In genomic region chr6:48311301-48311700, GRCh38 we compare ENCODE assay signal across 28 cellular contexts.
A peak's percentile ranks its signal among the peaks of the same experiment; 100 is the strongest.
DNase-seq lines count a peak whose midpoint lies in the region; ATAC-seq, FAIRE-seq and TF ChIP-seq lines count a peak whose summit lies in the region.
"Had no signal": no experiment of that assay in that cellular context is flagged by ENCODE, and none has a peak within 500 bp of the region (broad histone marks: within the 10 kb centered on the region; RNA-seq: fewer than 3 reads in every experiment).

No MANE protein-coding gene starts in this region.

- intact Hi-C loops in HepG2 (cut with micrococcal nuclease; ENCODE audit: unreplicated experiment), result no loop called here
- intact Hi-C loops in right lobe of liver (cut with DNase I), result no loop called here
- intact Hi-C loops in K562 (cut with micrococcal nuclease), result no loop called here
- intact Hi-C loops in right cardiac atrium (cut with DNase I), result no loop called here

- no peak for FAIRE-seq in HepG2 (lab: Jason Lieb, UNC)
- no peak for FAIRE-seq in K562 (lab: Jason Lieb, UNC)
- FAIRE-seq: GM12878, GM12892, GM18507, GM19239 had no signal

- TF ChIP-seq CTCF in HepG2 (CRISPR knock-in tag; IDR thresholded peaks at IDR 0.05) (no peak), right lobe of liver (IDR thresholded peaks at IDR 0.05) (no peak), K562 (IDR thresholded peaks at IDR 0.05 in 2 of 3, conservative IDR thresholded peaks at IDR 0.05 in 1 of 3; ENCODE audit: insufficient read depth in 2 of 3, low read depth in 1 of 3, low read length in 3 of 3) (no peak), fibroblast of mammary gland (conservative IDR thresholded peaks at IDR 0.05; ENCODE audit: control insufficient read depth, insufficient read depth, low read depth, low read length) (no peak)

- DNase-seq in HepG2 (ENCODE audit: low spot score) (no peak), right lobe of liver (no peak), LHCN-M2 (ENCODE audit: low read depth) (peak; percentile 14), K562 (ENCODE audit: extremely low read depth in 1 of 4, low spot score in 3 of 4) (no peak), fibroblast of mammary gland (ENCODE audit: low read depth) (peak; percentile 13), right cardiac atrium (no peak), kidney tubule cell (ENCODE audit: low spot score) (no peak)
- DNase-seq in stimulated activated CD4-positive, alpha-beta T cell treated with anti-CD3 and anti-CD28 coated beads, Interleukin-4, amount 100 ng/mL, for 1 hour, result no peak
- DNase-seq: ACHN; BE2C; C1 segment of cervical spinal cord; CD4-positive, alpha-beta memory T cell; CD4-positive, CD25-positive, alpha-beta regulatory T cell; CD8-positive, alpha-beta memory T cell; COR-L47; DMS 273 treated with DMSO at 0.1 percent for 48 hours; DMS153; DMS53; DMS79; DND-41; EL; GDM1 had no signal

- TF ChIP-seq EP300 in HepG2 (IDR thresholded peaks at IDR 0.05; ENCODE audit: low read depth in 2 of 2, low read length in 2 of 2), result no peak
- no peak for TF ChIP-seq EP300 in HepG2 (CRISPR knock-in tag; IDR thresholded peaks at IDR 0.05; ENCODE audit: borderline replicate concordance)
- TF ChIP-seq EP300 in K562 (IDR thresholded peaks at IDR 0.05; ENCODE audit: low read length), result no peak

- H2AFZ ChIP-seq in HepG2 (ENCODE audit: low read length) (no peak overlapping the region), K562 (ENCODE audit: low read depth, low read length) (no peak overlapping the region)

- H3K4me2 ChIP-seq in HepG2 (ENCODE audit: low read depth, low read length) (no peak overlapping the region), K562 (ENCODE audit: insufficient read depth, low read length) (no peak overlapping the region)
- H3K4me2 ChIP-seq: BLaER1 had no signal

- in situ Hi-C loops in HepG2 (cut with HindIII; ENCODE audit: extremely low pct_ligation_motif_present, low pct_unique_long_range_greater_than_20kb), result no loop called here
- in situ Hi-C loops in K562 (cut with MboI), result no loop called here

- no peak for TF ChIP-seq POLR2A in HepG2 (IDR thresholded peaks at IDR 0.05; ENCODE audit: insufficient read depth in 1 of 2, low read depth in 2 of 2, low read length in 2 of 2)
- no peak for TF ChIP-seq POLR2A in right lobe of liver (IDR thresholded peaks at IDR 0.05)
- no peak for TF ChIP-seq POLR2A in K562 (conservative IDR thresholded peaks at IDR 0.05)

- H3K27me3 ChIP-seq in HepG2 (ENCODE audit: control insufficient read depth in 1 of 2, insufficient read depth in 2 of 2, low read length in 2 of 2) (no peaks in the 10 kb centered on the region), right lobe of liver (no peaks in the 10 kb centered on the region), K562 (ENCODE audit: control insufficient read depth in 2 of 2, insufficient read depth in 2 of 2, low read length in 2 of 2) (no peaks in the 10 kb centered on the region), right cardiac atrium (ENCODE audit: control insufficient read depth, insufficient read depth) (no peaks in the 10 kb centered on the region)
- H3K27me3 ChIP-seq: BE2C, BLaER1 had no signal

- H3K9me3 ChIP-seq in HepG2 (ENCODE audit: low read length) (no peaks in the 10 kb centered on the region), right lobe of liver (no peaks in the 10 kb centered on the region), K562 (replicated peaks; ENCODE audit: control insufficient read depth, insufficient read depth, low read depth, low read length) (no peaks in the 10 kb centered on the region), right cardiac atrium (ENCODE audit: control insufficient read depth, low read length) (no peaks in the 10 kb centered on the region)
- H3K9me3 ChIP-seq: BE2C, BLaER1 had no signal

- CTCF ChIA-PET in HepG2 (lab: Yijun Ruan, JAX; ENCODE audit: low intra/inter-chr PET ratio, low total read pairs), result no interaction called here
- CTCF ChIA-PET in K562 (lab: Yijun Ruan, JAX; ENCODE audit: low intra/inter-chr PET ratio), result no interaction called here

- H3K9me1 ChIP-seq in K562 (ENCODE audit: control insufficient read depth, insufficient read depth, low read length), result no peaks in the 10 kb centered on the region

- H3K9ac ChIP-seq in HepG2 (ENCODE audit: insufficient read depth, low read depth, low read length), result no peak overlapping the region
- H3K9ac ChIP-seq in K562 (ENCODE audit: insufficient read depth in 1 of 2, low read depth in 2 of 2, low read length in 2 of 2), result no peak overlapping the region
- H3K9ac ChIP-seq: BLaER1 had no signal

- no peak overlapping the region for H3K27ac ChIP-seq in HepG2 (ENCODE audit: extremely low read length, insufficient read depth, low read length)
- no peak overlapping the region for H3K27ac ChIP-seq in right lobe of liver
- H3K27ac ChIP-seq in K562 (ENCODE audit: extremely low read depth, low read depth, low read length), result no peak overlapping the region
- no peak overlapping the region for H3K27ac ChIP-seq in right cardiac atrium (ENCODE audit: low read length)
- H3K27ac ChIP-seq: 22Rv1, BLaER1 had no signal

- POLR2A ChIA-PET in HepG2 (lab: Yijun Ruan, JAX) (no interaction called here), K562 (lab: Yijun Ruan, JAX) (no interaction called here)

- no peak for ATAC-seq in HepG2
- ATAC-seq in right lobe of liver, result no peak
- ATAC-seq in K562, result no peak
- no peak for ATAC-seq in right cardiac atrium
- ATAC-seq: GM12878 had no signal

- H4K20me1 ChIP-seq in HepG2 (ENCODE audit: insufficient read depth, low read length) (no peaks in the 10 kb centered on the region), K562 (replicated peaks; ENCODE audit: control insufficient read depth, insufficient read depth, low read length) (no peaks in the 10 kb centered on the region)
- H4K20me1 ChIP-seq: BLaER1 had no signal

- no TSS peak for BruUV-seq in HepG2 (replicated peaks; lab: Mats Ljungman, UMichigan)
- BruUV-seq in K562 (replicated peaks; lab: Mats Ljungman, UMichigan), result no TSS peak

- TF ChIP-seq RAD21 in HepG2 (CRISPR knock-in tag; IDR thresholded peaks at IDR 0.05) (no peak), K562 (CRISPR knock-in tag; conservative IDR thresholded peaks at IDR 0.05 in 1 of 2, IDR thresholded peaks at IDR 0.05 in 1 of 2) (no peak)

- H3K4me3 ChIP-seq in HepG2 (replicated peaks in 1 of 3; ENCODE audit: insufficient read depth in 1 of 3, low read depth in 2 of 3, low read length in 3 of 3) (no peak overlapping the region), right lobe of liver (no peak overlapping the region), K562 (no peak overlapping the region), fibroblast of mammary gland (ENCODE audit: control insufficient read depth, low read depth, low read length) (no peak overlapping the region), right cardiac atrium (ENCODE audit: low read length) (no peak overlapping the region)
- H3K4me3 ChIP-seq: BLaER1, GM12878 had no signal

- H3K79me2 ChIP-seq in HepG2 (ENCODE audit: insufficient read depth, low read length) (no peaks in the 10 kb centered on the region), K562 (ENCODE audit: control insufficient read depth, insufficient read depth, low read length) (no peaks in the 10 kb centered on the region)

- H3K4me1 ChIP-seq in HepG2 (ENCODE audit: insufficient read depth, low read length), result no peaks in the 10 kb centered on the region
- no peaks in the 10 kb centered on the region for H3K4me1 ChIP-seq in right lobe of liver
- no peaks in the 10 kb centered on the region for H3K4me1 ChIP-seq in K562 (replicated peaks in 1 of 2; ENCODE audit: control insufficient read depth in 2 of 2, insufficient read depth in 2 of 2, low read length in 2 of 2)
- no peaks in the 10 kb centered on the region for H3K4me1 ChIP-seq in right cardiac atrium (ENCODE audit: control insufficient read depth, insufficient read depth, low read length)
- H3K4me1 ChIP-seq: BE2C, BLaER1 had no signal

- no peaks in the 10 kb centered on the region for H3K36me3 ChIP-seq in HepG2 (replicated peaks in 1 of 2; ENCODE audit: control insufficient read depth in 1 of 2, insufficient read depth in 2 of 2, low read length in 2 of 2)
- H3K36me3 ChIP-seq in right lobe of liver, result no peaks in the 10 kb centered on the region
- H3K36me3 ChIP-seq in K562 (ENCODE audit: control insufficient read depth, insufficient read depth, low read length), result no peaks in the 10 kb centered on the region
- H3K36me3 ChIP-seq: BE2C, BLaER1 had no signal

TF ChIP-seq in HepG2, 621 proteins besides CTCF, POLR2A, EP300 and RAD21:
- TF ChIP-seq MAFF (IDR thresholded peaks at IDR 0.05; ENCODE audit: low read depth, low read length), result peak; percentile 82
- TF ChIP-seq ZNF275 (CRISPR knock-in tag; IDR thresholded peaks at IDR 0.05; ENCODE audit: borderline replicate concordance), result no peak
- TF ChIP-seq MAFK (conservative IDR thresholded peaks at IDR 0.05 in 1 of 2, IDR thresholded peaks at IDR 0.05 in 1 of 2; ENCODE audit: low read length in 2 of 2), result peak; percentile 82 to 91

Comparison
In these comparisons a context has a peak if more than half of its experiments do, and no peak if none do; other contexts are left out.
1. DNase-seq: peak in LHCN-M2 (single experiment) and fibroblast of mammary gland (single experiment); none in HepG2 (single experiment), right lobe of liver (0 of 3), K562 (0 of 4), right cardiac atrium (0 of 3), kidney tubule cell (single experiment) and stimulated activated CD4-positive, alpha-beta T cell treated with anti-CD3 and anti-CD28 coated beads, Interleukin-4, amount 100 ng/mL, for 1 hour (single experiment).
2. Of the 241 proteins assayed by ChIP-seq in both HepG2 and K562: peak only in HepG2: none; only in K562: MAFG; in both: MAFF and MAFK; in neither: 238.